8 cellular contexts compared by ENCODE assay signal in the genomic region with DNA sequence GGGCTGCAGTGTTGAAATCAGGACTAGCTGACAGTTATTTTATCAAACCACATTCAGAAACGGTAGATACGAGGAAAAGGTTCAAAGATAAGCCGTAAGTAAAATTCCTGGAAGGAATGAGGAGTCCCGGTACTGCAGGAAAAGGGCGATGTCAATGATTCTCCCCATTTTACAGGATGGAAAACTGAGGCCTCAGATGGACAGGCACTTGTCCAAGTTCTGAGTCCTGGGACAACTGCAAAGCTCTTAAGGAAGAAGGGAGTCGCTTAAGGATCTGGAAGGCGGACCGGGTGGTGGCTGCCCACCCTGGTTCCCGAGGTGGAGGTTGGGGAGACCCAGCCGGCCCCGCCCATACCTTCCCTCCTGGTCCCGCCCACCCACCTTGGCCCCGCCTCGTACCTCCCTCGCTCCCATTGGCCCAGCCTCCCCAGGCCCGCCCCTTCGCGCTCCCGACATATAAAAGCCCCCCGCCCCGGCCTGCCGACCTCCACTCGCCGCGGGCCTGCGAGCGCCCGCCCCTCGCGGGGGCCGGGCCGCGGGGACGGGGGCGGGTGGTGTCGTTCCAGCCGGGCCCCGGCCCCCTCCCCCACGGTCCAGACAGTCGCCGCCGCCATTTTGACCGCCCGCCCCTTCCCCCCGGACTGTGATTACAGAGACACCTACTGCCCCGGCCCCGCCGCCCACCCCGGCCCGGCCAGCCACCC. TPM values are rescaled to one million over a fixed set of nuclear protein-coding genes. Genes with fewer than 3 reads are reported as not detected.
A peak's percentile ranks its signal among the peaks of the same experiment; 100 is the strongest.
DNase-seq lines count a peak whose midpoint lies in the region; TF ChIP-seq lines count a peak whose summit lies in the region.

No MANE protein-coding gene starts in this region.

- peak overlapping the region; percentile 84 for H3K4me3 ChIP-seq in DOHH2 (ENCODE audit: low read length)
- peak overlapping the region; percentile 92 for H3K4me3 ChIP-seq in HEK293 (ENCODE audit: low read depth, low read length)
- peak overlapping the region; percentile 82 to 95 for H3K4me3 ChIP-seq in uterus

- POLR2A ChIA-PET in HEK293 (lab: Yijun Ruan, JAX): interaction anchor here (0.5 to 2.5 kb wide), 14 partner anchors 11 to 811 kb away, joined by 3 to 11 read pairs (median 4); partner anchors contain the start of gene IL27RA

- H3K4me2 ChIP-seq in DOHH2 (ENCODE audit: low read length): peak overlapping the region; percentile 94

- intact Hi-C loops in uterus (cut with DNase I; ENCODE audit: low total_unique reads): no loop called here

- CTCF ChIA-PET in HEK293 (lab: Yijun Ruan, JAX): interaction anchor here (0.7 to 2.1 kb wide), 6 partner anchors 26 to 131 kb away, joined by 3 to 7 read pairs (median 4); partner anchors contain the start of genes ASF1B and IL27RA

- H3K9me3 ChIP-seq in DOHH2 (ENCODE audit: control insufficient read depth, insufficient read depth, low read length) (no peaks in the 10 kb centered on the region), HEK293 (ENCODE audit: control insufficient read depth, insufficient read depth, low read depth, low read length) (no peaks in the 10 kb centered on the region), uterus (no peaks in the 10 kb centered on the region)

- peak; percentile 49 to 56 for TF ChIP-seq POLR2A in uterus (IDR thresholded peaks at IDR 0.05)

- no peak for TF ChIP-seq CTCF in DOHH2 (IDR thresholded peaks at IDR 0.05; ENCODE audit: low read depth, low read length, poor library complexity, severe bottlenecking)
- no peak for TF ChIP-seq CTCF in HEK293 (tag by site-specific recombination; IDR thresholded peaks at IDR 0.05)
- TF ChIP-seq CTCF in uterus (IDR thresholded peaks at IDR 0.05): no peak

- peaks cover 4% of the 10 kb centered on the region for H3K36me3 ChIP-seq in DOHH2 (ENCODE audit: control insufficient read depth, low read length)
- H3K36me3 ChIP-seq in HEK293 (ENCODE audit: control insufficient read depth in 2 of 2, insufficient read depth in 1 of 2, low read length in 2 of 2): no peaks in the 10 kb centered on the region; a peak in 1 of 3 replicates
- H3K36me3 ChIP-seq in uterus: no peaks in the 10 kb centered on the region

- no peaks in the 10 kb centered on the region for H4K20me1 ChIP-seq in DOHH2 (ENCODE audit: control insufficient read depth, insufficient read depth, low read depth, low read length)

- H3K27ac ChIP-seq in DOHH2 (ENCODE audit: low read depth, low read length) (peak overlapping the region; percentile 90), HEK293 (ENCODE audit: extremely low read depth, low read depth, low read length) (no peak overlapping the region), uterus (peak overlapping the region; percentile 97 to 100)

- peaks cover 29% of the 10 kb centered on the region for H3F3A ChIP-seq in DOHH2 (ENCODE audit: control insufficient read depth, insufficient read depth)

- H3K79me2 ChIP-seq in DOHH2 (ENCODE audit: control insufficient read depth, low read length): peaks cover 43% of the 10 kb centered on the region

- peaks cover 60% of the 10 kb centered on the region for H3K4me1 ChIP-seq in DOHH2 (ENCODE audit: control insufficient read depth, low read length)
- H3K4me1 ChIP-seq in HEK293 (ENCODE audit: control insufficient read depth, insufficient read depth, low read length): no peaks in the 10 kb centered on the region
- H3K4me1 ChIP-seq in uterus: no peaks in the 10 kb centered on the region

- DNase-seq in NCI-H128 (lab: John Stamatoyannopoulos, UW; ENCODE audit: unreplicated experiment) (peak; percentile 34), T-helper 22 cell (ENCODE audit: low read depth) (peak; percentile 90), anterior cingulate cortex (lab: John Stamatoyannopoulos, UW) (peak in 56 of 58 donors; percentile 9 to 87 (median 73)), hippocampal formation (lab: John Stamatoyannopoulos, UW) (peak; percentile 50 to 76), renal cortical epithelial cell (ENCODE audit: low read depth) (peak; percentile 47), uterus (peak; percentile 91 to 93)

- H3K9me2 ChIP-seq in DOHH2 (replicated peaks; ENCODE audit: control insufficient read depth, low read length): no peaks in the 10 kb centered on the region

- H3K27me3 ChIP-seq in DOHH2 (ENCODE audit: control insufficient read depth, low read length): no peaks in the 10 kb centered on the region
- H3K27me3 ChIP-seq in uterus: no peaks in the 10 kb centered on the region

TF ChIP-seq in HEK293, 187 proteins besides CTCF, POLR2A, EP300 and RAD21 (continues in another document):
- TF ChIP-seq ZNF416 (tag by site-specific recombination; IDR thresholded peaks at IDR 0.05): no peak
- TF ChIP-seq ZSCAN16 (tag by site-specific recombination; IDR thresholded peaks at IDR 0.05): no peak
- no peak for TF ChIP-seq ZNF837 (tag by site-specific recombination; IDR thresholded peaks at IDR 0.05)
- TF ChIP-seq ZFHX2 (tag by site-specific recombination; conservative IDR thresholded peaks at IDR 0.05): no peak
- no peak for TF ChIP-seq ZNF10 (tag by site-specific recombination; IDR thresholded peaks at IDR 0.05)
- TF ChIP-seq KLF16 (tag by site-specific recombination; IDR thresholded peaks at IDR 0.05): no peak
- TF ChIP-seq ZNF529 (tag by site-specific recombination; IDR thresholded peaks at IDR 0.05; ENCODE audit: insufficient replicate concordance): no peak
- TF ChIP-seq, protein P1, sequence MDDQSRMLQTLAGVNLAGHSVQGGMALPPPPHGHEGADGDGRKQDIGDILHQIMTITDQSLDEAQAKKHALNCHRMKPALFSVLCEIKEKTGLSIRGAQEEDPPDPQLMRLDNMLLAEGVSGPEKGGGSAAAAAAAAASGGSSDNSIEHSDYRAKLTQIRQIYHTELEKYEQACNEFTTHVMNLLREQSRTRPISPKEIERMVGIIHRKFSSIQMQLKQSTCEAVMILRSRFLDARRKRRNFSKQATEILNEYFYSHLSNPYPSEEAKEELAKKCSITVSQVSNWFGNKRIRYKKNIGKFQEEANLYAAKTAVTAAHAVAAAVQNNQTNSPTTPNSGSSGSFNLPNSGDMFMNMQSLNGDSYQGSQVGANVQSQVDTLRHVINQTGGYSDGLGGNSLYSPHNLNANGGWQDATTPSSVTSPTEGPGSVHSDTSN (CRISPR knock-in tag; IDR thresholded peaks at IDR 0.05): no peak
- no peak for TF ChIP-seq ZNF843 (tag by site-specific recombination; IDR thresholded peaks at IDR 0.05)
- no peak for TF ChIP-seq ZNF792 (tag by site-specific recombination; IDR thresholded peaks at IDR 0.05)
- TF ChIP-seq ZNF629 (tag by site-specific recombination; IDR thresholded peaks at IDR 0.05): peak; percentile 43
- TF ChIP-seq ZNF311 (tag by site-specific recombination; IDR thresholded peaks at IDR 0.05; ENCODE audit: borderline replicate concordance): no peak
- TF ChIP-seq ZNF791 (tag by site-specific recombination; IDR thresholded peaks at IDR 0.05): no peak
- TF ChIP-seq ZIC2 (tag by site-specific recombination; IDR thresholded peaks at IDR 0.05): no peak
- TF ChIP-seq ZNF324 (tag by site-specific recombination; IDR thresholded peaks at IDR 0.05): peak; percentile 72; the same call in 1 of the 2 replicates
- TF ChIP-seq MEIS1 (CRISPR knock-in tag; IDR thresholded peaks at IDR 0.05; ENCODE audit: borderline replicate concordance): no peak
- TF ChIP-seq MYNN (tag by site-specific recombination; IDR thresholded peaks at IDR 0.05; ENCODE audit: borderline replicate concordance): no peak
- no peak for TF ChIP-seq ZNF155 (tag by site-specific recombination; IDR thresholded peaks at IDR 0.05)
- no peak for TF ChIP-seq REPIN1 (tag by site-specific recombination; IDR thresholded peaks at IDR 0.05; ENCODE audit: low read depth)
- peak; percentile 55; the same call in 1 of the 2 replicates for TF ChIP-seq ZBTB21 (tag by site-specific recombination; IDR thresholded peaks at IDR 0.05)
- TF ChIP-seq SP2 (tag by site-specific recombination; IDR thresholded peaks at IDR 0.05): peak; percentile 77
- no peak for TF ChIP-seq SETDB1 (IDR thresholded peaks at IDR 0.05; ENCODE audit: insufficient read length, low read length)
- TF ChIP-seq IKZF3 (tag by site-specific recombination; IDR thresholded peaks at IDR 0.05): no peak; the same call in 1 of the 2 replicates
- peak; percentile 13; the same call in 1 of the 2 replicates for TF ChIP-seq ZNF623 (tag by site-specific recombination; IDR thresholded peaks at IDR 0.05)
- TF ChIP-seq, protein P2, sequence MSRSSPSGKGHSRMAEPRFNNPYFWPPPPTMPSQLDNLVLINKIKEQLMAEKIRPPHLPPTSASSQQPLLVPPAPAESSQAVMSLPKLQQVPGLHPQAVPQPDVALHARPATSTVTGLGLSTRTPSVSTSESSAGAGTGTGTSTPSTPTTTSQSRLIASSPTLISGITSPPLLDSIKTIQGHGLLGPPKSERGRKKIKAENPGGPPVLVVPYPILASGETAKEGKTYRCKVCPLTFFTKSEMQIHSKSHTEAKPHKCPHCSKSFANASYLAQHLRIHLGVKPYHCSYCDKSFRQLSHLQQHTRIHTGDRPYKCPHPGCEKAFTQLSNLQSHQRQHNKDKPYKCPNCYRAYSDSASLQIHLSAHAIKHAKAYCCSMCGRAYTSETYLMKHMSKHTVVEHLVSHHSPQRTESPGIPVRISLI (tag by site-specific recombination; IDR thresholded peaks at IDR 0.05): no peak
- no peak for TF ChIP-seq ZNF140 (tag by site-specific recombination; IDR thresholded peaks at IDR 0.05)
- peak; percentile 84; the same call in 1 of the 2 replicates for TF ChIP-seq ZNF24 (tag by site-specific recombination; IDR thresholded peaks at IDR 0.05)
- peak; percentile 81 for TF ChIP-seq SP3 (tag by site-specific recombination; IDR thresholded peaks at IDR 0.05)

RNA-seq across cellular contexts. Expression of gene RFX1, which starts 0.6 kb away (rescaled TPM):
- 1.6 and 11.6 TPM in 2 replicates for total RNA-seq in renal cortical epithelial cell
- 10 to 100 TPM in 1 of 4 donors, 1 to 10 TPM in 2, under 1 TPM in 1; 0.26 to 14.1 (median 4.1) TPM for total RNA-seq in uterus

RNA-seq across cellular contexts. Expression of gene RLN3, which starts 22.4 kb away (rescaled TPM):
- total RNA-seq in renal cortical epithelial cell (not detected in 2 replicates), uterus (not detected)

RNA-seq across cellular contexts. Expression of gene IL27RA, which starts 26.0 kb away (rescaled TPM):
- total RNA-seq in renal cortical epithelial cell: 4.7 and 14.1 TPM in 2 replicates
- 1 to 10 TPM; 1.0 to 10.0 (median 3.7) TPM for total RNA-seq in uterus

RNA-seq across cellular contexts. Expression of gene DCAF15, which starts 53.2 kb away (rescaled TPM):
- 10.9 and 15.0 TPM in 2 replicates for total RNA-seq in renal cortical epithelial cell
- 10 to 100 TPM; 11.2 to 39.6 (median 20.1) TPM for total RNA-seq in uterus

RNA-seq across cellular contexts. Expression of gene PALM3, which starts 56.3 kb away (rescaled TPM):
- 0.35 and 0.70 TPM in 2 replicates for total RNA-seq in renal cortical epithelial cell
- total RNA-seq in uterus: 1 to 10 TPM in 1 of 4 donors, under 1 TPM in 1, not detected in 2; 0.55 to 4.3 TPM

Comparison
In these comparisons a context has a peak if more than half of its experiments do, and no peak if none do; other contexts are left out.
1. DNase-seq: peak in every context shown above with its lines; median percentile 92 in uterus; 90 in T-helper 22 cell; 73 in anterior cingulate cortex; 63 in hippocampal formation; 47 in renal cortical epithelial cell; 34 in NCI-H128.